ENCODE assay signal across 10 cellular contexts in the genomic region with DNA sequence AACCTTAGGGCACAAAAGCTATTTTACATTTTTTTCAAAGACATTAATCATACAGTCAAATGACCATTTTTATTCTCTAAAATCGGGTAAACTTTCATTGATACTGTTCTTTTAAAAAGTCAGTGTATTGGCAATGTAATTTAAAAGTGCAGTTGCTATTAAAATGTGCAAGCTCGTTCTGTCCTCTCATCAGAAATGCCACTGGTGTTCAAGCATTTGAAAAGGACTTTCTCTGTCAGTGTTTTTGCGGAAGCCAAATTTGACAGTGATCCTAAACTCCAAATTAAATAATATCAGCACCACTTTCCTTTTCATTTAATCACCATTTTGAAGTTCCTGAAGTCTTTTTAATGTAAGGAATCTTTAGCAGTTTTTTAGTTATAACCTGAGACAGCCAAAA.
"Had no signal": no experiment of that assay in that cellular context is flagged by ENCODE, and none has a peak within 500 bp of the region (broad histone marks: within the 10 kb centered on the region; RNA-seq: fewer than 3 reads in every experiment).

No MANE protein-coding gene starts in this region.

- H3K27ac ChIP-seq: cardiac muscle cell, heart right ventricle, ovary, VCaP had no signal

- DNase-seq: activated CD4-positive, alpha-beta memory T cell treated with anti-CD3 and anti-CD28 coated beads, Interleukin-2, amount 10 ng/mL, durations not matched to agents 7 days and 5 days; activated CD4-positive, alpha-beta T cell treated with anti-CD3 and anti-CD28 coated beads for 36 hours; activated T-cell treated with anti-CD3 and anti-CD28 coated beads, Interleukin-2, amount 50 U/mL, for 72 hours; aorta; heart right ventricle; kidney; left ventricle myocardium superior; ovary had no signal

- H3K9me3 ChIP-seq: heart right ventricle, ovary had no signal

- H3K4me3 ChIP-seq: cardiac muscle cell, heart right ventricle, ovary had no signal

- H3K36me3 ChIP-seq: cardiac muscle cell, heart right ventricle, ovary had no signal

- H3K27me3 ChIP-seq: cardiac muscle cell, heart right ventricle, ovary had no signal

- ATAC-seq: heart right ventricle, left ventricle myocardium superior had no signal
